Comparison of ENCODE assay signal across 18 cellular contexts in the genomic region with DNA sequence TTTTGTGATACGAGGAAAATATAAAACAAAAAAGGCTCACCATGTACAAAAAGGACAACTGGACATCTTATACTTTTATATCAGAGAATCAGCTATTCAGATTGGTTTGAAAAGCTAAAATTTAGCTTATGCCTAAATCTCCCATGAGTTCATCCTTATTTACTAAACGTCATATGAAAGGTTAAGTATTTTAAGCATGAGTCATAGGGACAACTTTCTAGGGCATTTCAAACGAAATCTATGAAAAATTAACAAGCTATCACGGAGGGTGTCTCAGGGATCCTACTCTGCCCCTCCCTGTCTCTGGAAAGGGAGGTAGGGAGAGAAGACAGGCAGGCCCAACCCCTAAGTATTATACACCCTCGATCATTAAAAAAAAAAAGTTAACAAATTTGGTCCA.
DNase-seq lines count a peak whose midpoint lies in the region; ATAC-seq, FAIRE-seq and TF ChIP-seq lines count a peak whose summit lies in the region.
"Had no signal": no experiment of that assay in that cellular context is flagged by ENCODE, and none has a peak within 500 bp of the region (broad histone marks: within the 10 kb centered on the region; RNA-seq: fewer than 3 reads in every experiment).

No MANE protein-coding gene starts in this region.

- TF ChIP-seq RAD21 in A549 (conservative IDR thresholded peaks at IDR 0.05 in 1 of 2, IDR thresholded peaks at IDR 0.05 in 1 of 2): peak in 1 of 2 experiments; percentile 10; a peak in 1 of 5 replicates

- POLR2A ChIA-PET in A549 (lab: Yijun Ruan, JAX): no interaction called here

- TF ChIP-seq CTCF in A549 (IDR thresholded peaks at IDR 0.05) (no peak), gastroesophageal sphincter (IDR thresholded peaks at IDR 0.05) (no peak), esophagus squamous epithelium (IDR thresholded peaks at IDR 0.05) (no peak)

- H3K79me1 ChIP-seq in mesenchymal stem cell (replicated peaks; ENCODE audit: low read length, poor library complexity, severe bottlenecking): no peaks in the 10 kb centered on the region

- H2AFZ ChIP-seq in mesenchymal stem cell (ENCODE audit: low read depth, low read length): no peak overlapping the region

- FAIRE-seq in A549 (lab: Jason Lieb, UNC): no peak
- FAIRE-seq: A204.1 had no signal

- H2BK12ac ChIP-seq in mesenchymal stem cell (ENCODE audit: low read length in 2 of 2): no peak overlapping the region

- H3K23ac ChIP-seq in mesenchymal stem cell (ENCODE audit: low read length in 2 of 2): no peak overlapping the region

- H3K4ac ChIP-seq in mesenchymal stem cell (ENCODE audit: low read depth in 1 of 2, low read length in 2 of 2): no peak overlapping the region

- no peak overlapping the region for H3K14ac ChIP-seq in mesenchymal stem cell (ENCODE audit: low read length in 2 of 2)

- H3K36me3 ChIP-seq in gastroesophageal sphincter: no peaks in the 10 kb centered on the region
- H3K36me3 ChIP-seq in mesenchymal stem cell (ENCODE audit: control insufficient read depth in 1 of 2, insufficient read depth in 2 of 2, low read depth in 1 of 2, low read length in 2 of 2): no peaks in the 10 kb centered on the region
- no peaks in the 10 kb centered on the region for H3K36me3 ChIP-seq in esophagus squamous epithelium
- H3K36me3 ChIP-seq: MG63 had no signal

- H3K27me3 ChIP-seq in gastroesophageal sphincter (no peaks in the 10 kb centered on the region), mesenchymal stem cell (ENCODE audit: control insufficient read depth in 1 of 2, insufficient read depth in 1 of 2, low read length in 2 of 2) (no peaks in the 10 kb centered on the region), esophagus squamous epithelium (no peaks in the 10 kb centered on the region)
- H3K27me3 ChIP-seq: MG63 had no signal

- H3K4me2 ChIP-seq in A549: peak overlapping the region; percentile 70
- no peak overlapping the region for H3K4me2 ChIP-seq in mesenchymal stem cell (ENCODE audit: low read length, poor library complexity, severe bottlenecking)
- H3K4me2 ChIP-seq: KMS-11 had no signal

- H3K4me3 ChIP-seq in A549 (no peak overlapping the region), gastroesophageal sphincter (no peak overlapping the region), mesenchymal stem cell (ENCODE audit: insufficient read depth in 1 of 2, low read depth in 1 of 2, low read length in 2 of 2) (no peak overlapping the region), esophagus squamous epithelium (no peak overlapping the region)
- H3K4me3 ChIP-seq: MG63 had no signal

- H3K27ac ChIP-seq in A549: peak overlapping the region; percentile 65 to 83
- peak overlapping the region in 3 of 4 donors; percentile 3 to 65 (median 43) for H3K27ac ChIP-seq in gastroesophageal sphincter
- no peak overlapping the region for H3K27ac ChIP-seq in mesenchymal stem cell (ENCODE audit: low read length, poor library complexity, severe bottlenecking)
- H3K27ac ChIP-seq in esophagus squamous epithelium: no peak overlapping the region
- H3K27ac ChIP-seq: KMS-11 had no signal

- H2AK5ac ChIP-seq in mesenchymal stem cell (ENCODE audit: low read length, severe bottlenecking): no peak overlapping the region

- TF ChIP-seq EP300 in A549 (IDR thresholded peaks at IDR 0.05) (peak in 1 of 2 experiments; percentile 32; a peak in 1 of 5 replicates), gastroesophageal sphincter (IDR thresholded peaks at IDR 0.05) (no peak)

- intact Hi-C loops in esophagus squamous epithelium (cut with DNase I): no loop called here

- CTCF ChIA-PET in A549 (lab: Yijun Ruan, JAX): interaction anchor here (1.0 kb wide), 1 partner anchor 96 kb away, joined by 3 read pairs; no protein-coding TSS in a partner anchor

- peaks cover 46% of the 10 kb centered on the region for H3K4me1 ChIP-seq in A549
- H3K4me1 ChIP-seq in gastroesophageal sphincter: peaks cover 0 to 15% (median 0%) of the 10 kb centered on the region in 3 donors
- no peaks in the 10 kb centered on the region for H3K4me1 ChIP-seq in mesenchymal stem cell (ENCODE audit: control insufficient read depth, insufficient read depth, low read depth, low read length)
- no peaks in the 10 kb centered on the region for H3K4me1 ChIP-seq in esophagus squamous epithelium

- H3K9ac ChIP-seq in mesenchymal stem cell (ENCODE audit: low read length): no peak overlapping the region
- H3K9ac ChIP-seq: KMS-11 had no signal

- 1% methylated on average over 5 of the region's 5 CpGs for WGBS in A549 (ENCODE audit: missing lambda C conversion rate)
- WGBS in gastroesophageal sphincter (ENCODE audit: low coverage in 1 of 2), 2 donors: 47 to 50% methylated on average over 5 of the region's 5 CpGs
- 57% methylated on average over 1 of the region's 5 CpGs for WGBS in mesenchymal stem cell
- 43 to 56% methylated on average over 5 of the region's 5 CpGs for WGBS in esophagus squamous epithelium, 2 donors

- no peak overlapping the region for H2BK15ac ChIP-seq in mesenchymal stem cell (ENCODE audit: low read depth, poor library complexity, severe bottlenecking)

- DNase-seq in A549 (ENCODE audit: low read depth in 1 of 2, low spot score in 1 of 2) (peak; percentile 28 to 80), HS-5 (ENCODE audit: low read depth) (peak; percentile 8), mesenchymal stem cell (peak; percentile 27), esophagus squamous epithelium (lab: John Stamatoyannopoulos, UW) (no peak), 8988T (no peak), NCI-H1694 (lab: John Stamatoyannopoulos, UW) (no peak)
- DNase-seq: C1 segment of cervical spinal cord, H9, MG63, NCI-H1092, NCI-H2107, NCI-H2227 treated with DMSO at 0.1 percent for 48 hours, NCI-H524 had no signal

- H4K91ac ChIP-seq in mesenchymal stem cell (ENCODE audit: low read length): no peak overlapping the region

- H3K9me3 ChIP-seq in A549: no peaks in the 10 kb centered on the region
- no peaks in the 10 kb centered on the region for H3K9me3 ChIP-seq in gastroesophageal sphincter
- no peaks in the 10 kb centered on the region for H3K9me3 ChIP-seq in mesenchymal stem cell (ENCODE audit: control insufficient read depth, low read length)
- no peaks in the 10 kb centered on the region for H3K9me3 ChIP-seq in esophagus squamous epithelium
- H3K9me3 ChIP-seq: MG63 had no signal

- peak; percentile 71 to 89 for ATAC-seq in A549
- no peak for ATAC-seq in gastroesophageal sphincter
- no peak for ATAC-seq in activated CD4-positive, CD25-positive, alpha-beta regulatory T cell treated with anti-CD3 and anti-CD28 coated beads, Interleukin-2, amount 50 U/mL, for 24 hours
- ATAC-seq: Panc1 had no signal

- no peak overlapping the region for H2BK120ac ChIP-seq in mesenchymal stem cell (ENCODE audit: low read depth, low read length)

- TF ChIP-seq POLR2A in A549 (IDR thresholded peaks at IDR 0.05; ENCODE audit: low read length) (no peak), gastroesophageal sphincter (IDR thresholded peaks at IDR 0.05) (no peak), esophagus squamous epithelium (IDR thresholded peaks at IDR 0.05) (no peak)

- H4K8ac ChIP-seq in mesenchymal stem cell (ENCODE audit: low read length): no peak overlapping the region

- no peak overlapping the region for H2BK5ac ChIP-seq in mesenchymal stem cell (ENCODE audit: low read depth, low read length, poor library complexity, severe bottlenecking)

- no peak overlapping the region for H3K18ac ChIP-seq in mesenchymal stem cell (ENCODE audit: low read depth in 1 of 2, low read length in 2 of 2)

TF ChIP-seq in A549, 52 proteins besides CTCF, POLR2A, EP300 and RAD21:
- TF ChIP-seq GATA3 (IDR thresholded peaks at IDR 0.05; ENCODE audit: borderline replicate concordance): peak; percentile 48; the same call in 1 of the 2 replicates
- TF ChIP-seq FOSL2 (IDR thresholded peaks at IDR 0.05): peak; percentile 63; the same call in 1 of the 2 replicates
- TF ChIP-seq FOSL2 (CRISPR knock-in tag; IDR thresholded peaks at IDR 0.05): peak; percentile 94
- no peak for TF ChIP-seq FOXS1 (CRISPR knock-in tag; IDR thresholded peaks at IDR 0.05)
- TF ChIP-seq ZFP36 (IDR thresholded peaks at IDR 0.05; ENCODE audit: borderline replicate concordance, partially characterized antibody): no peak
- TF ChIP-seq HOXB13 (CRISPR knock-in tag; IDR thresholded peaks at IDR 0.05; ENCODE audit: low read depth): no peak
- no peak for TF ChIP-seq ESRRA (IDR thresholded peaks at IDR 0.05; ENCODE audit: borderline replicate concordance, low read length)
- peak; percentile 63 for TF ChIP-seq JUNB (IDR thresholded peaks at IDR 0.05)
- no peak for TF ChIP-seq RCOR1 (IDR thresholded peaks at IDR 0.05; ENCODE audit: low read depth, low read length)
- no peak for TF ChIP-seq POLR2AphosphoS2 (conservative IDR thresholded peaks at IDR 0.05; ENCODE audit: low read length)
TF ChIP-seq in A549: peak in this region for 3.

Comparison
In these comparisons a context has a peak if more than half of its experiments do, and no peak if none do; other contexts are left out.
1. ATAC-seq: peak in A549 (2 of 2); none in gastroesophageal sphincter (single experiment) and activated CD4-positive, CD25-positive, alpha-beta regulatory T cell treated with anti-CD3 and anti-CD28 coated beads, Interleukin-2, amount 50 U/mL, for 24 hours (0 of 2).
2. DNase-seq: peak in A549 (2 of 2), HS-5 (single experiment) and mesenchymal stem cell (single experiment); none in esophagus squamous epithelium (single experiment), 8988T (single experiment) and NCI-H1694 (single experiment).
3. H3K27ac ChIP-seq: peak in A549 (2 of 2) and gastroesophageal sphincter (3 of 4); none in mesenchymal stem cell (single experiment) and esophagus squamous epithelium (0 of 4).